Comparison of ENCODE assay signal across 8 cellular contexts in genomic region chr14:50060871-50061663, GRCh38. TPM values are rescaled to one million over a fixed set of nuclear protein-coding genes. Genes with fewer than 3 reads are reported as not detected.
DNase-seq lines count a peak whose midpoint lies in the region; ATAC-seq and TF ChIP-seq lines count a peak whose summit lies in the region.

No MANE protein-coding gene starts in this region.

- H3K27me3 ChIP-seq in esophagus squamous epithelium, result no peaks in the 10 kb centered on the region
- no peaks in the 10 kb centered on the region for H3K27me3 ChIP-seq in vagina

- H3K9me3 ChIP-seq in esophagus squamous epithelium (no peaks in the 10 kb centered on the region), vagina (no peaks in the 10 kb centered on the region)

- H3K4me1 ChIP-seq in esophagus squamous epithelium (peaks cover 26 to 76% (median 38%) of the 10 kb centered on the region in 3 donors), vagina (peaks cover 33% of the 10 kb centered on the region)

- POLR2A ChIA-PET in naive thymus-derived CD8-positive, alpha-beta T cell (lab: Charles Lee), result interaction anchor here (0.5 to 6.1 kb wide), 28 partner anchors 9 to 476 kb away, joined by 3 to 133 read pairs (median 12); partner anchors contain the start of genes ARF6, KLHDC2, NEMF and VCPKMT

- H3K4me3 ChIP-seq in esophagus squamous epithelium (no peak overlapping the region), vagina (no peak overlapping the region)

- peaks cover 43 to 91% (median 83%) of the 10 kb centered on the region in 4 donors for H3K4me1 Mint-ChIP-seq in naive thymus-derived CD8-positive, alpha-beta T cell

- H3K27ac Mint-ChIP-seq in naive thymus-derived CD8-positive, alpha-beta T cell, result peak overlapping the region; percentile 97 to 100 (median 98)

- DNase-seq in AML-193 (lab: John Stamatoyannopoulos, UW) (peak; percentile 44 to 58), NCI-H1694 (lab: John Stamatoyannopoulos, UW) (peak; percentile 41), esophagus squamous epithelium (lab: John Stamatoyannopoulos, UW) (no peak), vagina (ENCODE audit: extremely low spot score in 2 of 2) (no peak)
- DNase-seq in activated CD8-positive, alpha-beta memory T cell treated with anti-CD3 and anti-CD28 coated beads, Interleukin-2, amount 50 U/mL, for 4 hours, result peak; percentile 47
- peak in 2 of 10 donors; percentile 17 to 21 for DNase-seq in naive thymus-derived CD8-positive, alpha-beta T cell

- no peaks in the 10 kb centered on the region for H3K36me3 ChIP-seq in esophagus squamous epithelium
- H3K36me3 ChIP-seq in vagina, result no peaks in the 10 kb centered on the region

- peaks cover 0 to 5% (median 0%) of the 10 kb centered on the region in 3 donors for H3K36me3 Mint-ChIP-seq in naive thymus-derived CD8-positive, alpha-beta T cell

- 18 to 21% methylated on average over 10 to 12 of the region's 12 CpGs for WGBS in esophagus squamous epithelium, 2 donors

- H3K9me3 Mint-ChIP-seq in naive thymus-derived CD8-positive, alpha-beta T cell, result no peaks in the 10 kb centered on the region

- TF ChIP-seq POLR2A in esophagus squamous epithelium (IDR thresholded peaks at IDR 0.05), result no peak
- TF ChIP-seq POLR2A in vagina (IDR thresholded peaks at IDR 0.05), result no peak

- peak overlapping the region; percentile 82 to 95 (median 89) for H3K27ac ChIP-seq in esophagus squamous epithelium
- H3K27ac ChIP-seq in vagina, result peak overlapping the region; percentile 89

- H3K4me3 Mint-ChIP-seq in naive thymus-derived CD8-positive, alpha-beta T cell, result peak overlapping the region; percentile 74 to 95 (median 90)

- intact Hi-C loops in esophagus squamous epithelium (cut with DNase I) (no loop called here), vagina (cut with DNase I) (loop anchor here (10.0 kb wide), 1 partner anchor 54 kb away; the partner anchor contains the start of gene VCPKMT)

- H3K27me3 Mint-ChIP-seq in naive thymus-derived CD8-positive, alpha-beta T cell, result no peaks in the 10 kb centered on the region

- ATAC-seq in GM19452 (IDR thresholded peaks at IDR 0.05; ENCODE audit: unreplicated experiment), result peak; percentile 30
- ATAC-seq in naive thymus-derived CD8-positive, alpha-beta T cell, result no peak
- no peak for ATAC-seq in HG02678 (IDR thresholded peaks at IDR 0.05; ENCODE audit: unreplicated experiment)

- peak in 5 of 6 experiments; percentile 11 to 46 (median 32) for TF ChIP-seq CTCF in esophagus squamous epithelium (IDR thresholded peaks at IDR 0.05)
- peak in 1 of 3 experiments; percentile 29 for TF ChIP-seq CTCF in vagina (IDR thresholded peaks at IDR 0.05)

RNA-seq across cellular contexts. Expression of gene VCPKMT, which starts 55.3 kb away (rescaled TPM):
- total RNA-seq in esophagus squamous epithelium (1 to 10 TPM; 3.9 to 8.6 (median 4.8) TPM), vagina (2.5 TPM)
- total RNA-seq in naive thymus-derived CD8-positive, alpha-beta T cell, result 10 to 100 TPM; 22.3 to 26.0 TPM
- polyA plus RNA-seq in naive thymus-derived CD8-positive, alpha-beta T cell, result 10 to 100 TPM in 1 of 3 donors, 1 to 10 TPM in 2; 8.8 to 10.4 (median 9.5) TPM

Comparison
In these comparisons a context has a peak if more than half of its experiments do, and no peak if none do; other contexts are left out.
1. DNase-seq: peak in AML-193 (2 of 2), NCI-H1694 (single experiment) and activated CD8-positive, alpha-beta memory T cell treated with anti-CD3 and anti-CD28 coated beads, Interleukin-2, amount 50 U/mL, for 4 hours (single experiment); none in esophagus squamous epithelium (single experiment) and vagina (0 of 2).